27 cellular contexts compared by ENCODE assay signal in the genomic region with DNA sequence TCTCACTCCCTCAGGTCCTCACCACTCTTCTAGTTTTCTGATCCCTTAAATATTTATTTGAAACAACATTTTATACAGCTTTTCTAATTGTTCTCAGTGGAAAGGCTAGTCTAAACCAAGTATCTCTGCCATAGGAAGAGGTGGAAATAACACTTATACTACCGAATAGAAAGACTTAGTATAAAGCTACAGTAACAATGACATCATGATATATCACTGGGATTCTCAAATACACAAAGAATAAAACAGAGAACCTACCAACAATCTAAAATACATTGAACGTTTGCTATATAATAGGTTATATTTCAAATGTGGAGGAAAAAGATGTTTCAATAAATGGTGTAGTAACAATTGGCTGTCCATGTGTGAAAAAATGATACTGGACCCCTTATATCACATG.
"Had no signal": no experiment of that assay in that cellular context is flagged by ENCODE, and none has a peak within 500 bp of the region (broad histone marks: within the 10 kb centered on the region; RNA-seq: fewer than 3 reads in every experiment).

No MANE protein-coding gene starts in this region.

- H3K9me3 Mint-ChIP-seq: natural killer cell treated with Interleukin-12 subunit alpha and Interleukin-12 subunit beta and Interleukin-15 and Interleukin-18, amount 100 ng/mL, for 72 hours had no signal

- H3K9me3 ChIP-seq: suprapubic skin, transverse colon, upper lobe of right lung had no signal

- H3K4me1 Mint-ChIP-seq: mesothelial cell of epicardium; neural crest cell; stimulated activated naive CD8-positive, alpha-beta T cell treated with anti-CD3 and anti-CD28 coated beads, Interleukin-15, amount 100 ng/mL, for 72 hours had no signal

- H3K4me1 ChIP-seq: left lung, psoas muscle, spleen, suprapubic skin, upper lobe of right lung had no signal

- H3K27me3 Mint-ChIP-seq: naive B cell; natural killer cell treated with Interleukin-12 subunit alpha and Interleukin-12 subunit beta and Interleukin-15 and Interleukin-18, amount 100 ng/mL, for 72 hours; stimulated activated naive CD8-positive, alpha-beta T cell treated with anti-CD3 and anti-CD28 coated beads, Interleukin-15, amount 100 ng/mL, for 72 hours had no signal

- H3K4me3 Mint-ChIP-seq: mesothelial cell of epicardium; natural killer cell treated with Interleukin-12 subunit alpha and Interleukin-12 subunit beta and Interleukin-15 and Interleukin-18, amount 100 ng/mL, for 72 hours; neural crest cell; stimulated activated naive CD8-positive, alpha-beta T cell treated with anti-CD3 and anti-CD28 coated beads, Interleukin-15, amount 100 ng/mL, for 72 hours had no signal

- DNase-seq: dorsolateral prefrontal cortex; effector CD4-positive, alpha-beta T cell; head of caudate nucleus; kidney; left cardiac atrium; left lung; mesenchymal stem cell; mucosa of descending colon; naive B cell; nucleus accumbens; ovary; posterior cingulate gyrus; psoas muscle; right cardiac atrium; spleen; stimulated activated CD4-positive, alpha-beta T cell treated with anti-CD3 and anti-CD28 coated beads, Interleukin-4, amount 100 ng/mL, for 4 hours; stimulated activated naive CD4-positive, alpha-beta T cell; stimulated activated naive CD8-positive, alpha-beta T cell treated with anti-CD3 and anti-CD28 coated beads, Interleukin-15, amount 100 ng/mL, for 72 hours; transverse colon; upper lobe of right lung; uterus had no signal

- H3K27ac ChIP-seq: dorsolateral prefrontal cortex, hepatocyte, left lung, ovary, psoas muscle, skin epidermis, spleen, suprapubic skin, transverse colon, upper lobe of right lung, uterus had no signal

- ATAC-seq: left cardiac atrium; left lung; natural killer cell treated with Interleukin-12 subunit alpha and Interleukin-12 subunit beta and Interleukin-15 and Interleukin-18, amount 100 ng/mL, for 72 hours; psoas muscle; right cardiac atrium; stimulated activated naive CD8-positive, alpha-beta T cell treated with anti-CD3 and anti-CD28 coated beads, Interleukin-15, amount 100 ng/mL, for 72 hours; upper lobe of right lung had no signal

- H3K36me3 ChIP-seq: ovary, uterus had no signal

- H3K4me3 ChIP-seq: dorsolateral prefrontal cortex, hepatocyte, left lung, mucosa of descending colon, ovary, psoas muscle, skin epidermis, spleen, suprapubic skin, transverse colon, upper lobe of right lung, uterus had no signal

- H3K27ac Mint-ChIP-seq: mesothelial cell of epicardium; natural killer cell treated with Interleukin-12 subunit alpha and Interleukin-12 subunit beta and Interleukin-15 and Interleukin-18, amount 100 ng/mL, for 72 hours; stimulated activated naive CD8-positive, alpha-beta T cell treated with anti-CD3 and anti-CD28 coated beads, Interleukin-15, amount 100 ng/mL, for 72 hours had no signal
